Comparison of ENCODE assay signal across 9 cellular contexts in the genomic region with DNA sequence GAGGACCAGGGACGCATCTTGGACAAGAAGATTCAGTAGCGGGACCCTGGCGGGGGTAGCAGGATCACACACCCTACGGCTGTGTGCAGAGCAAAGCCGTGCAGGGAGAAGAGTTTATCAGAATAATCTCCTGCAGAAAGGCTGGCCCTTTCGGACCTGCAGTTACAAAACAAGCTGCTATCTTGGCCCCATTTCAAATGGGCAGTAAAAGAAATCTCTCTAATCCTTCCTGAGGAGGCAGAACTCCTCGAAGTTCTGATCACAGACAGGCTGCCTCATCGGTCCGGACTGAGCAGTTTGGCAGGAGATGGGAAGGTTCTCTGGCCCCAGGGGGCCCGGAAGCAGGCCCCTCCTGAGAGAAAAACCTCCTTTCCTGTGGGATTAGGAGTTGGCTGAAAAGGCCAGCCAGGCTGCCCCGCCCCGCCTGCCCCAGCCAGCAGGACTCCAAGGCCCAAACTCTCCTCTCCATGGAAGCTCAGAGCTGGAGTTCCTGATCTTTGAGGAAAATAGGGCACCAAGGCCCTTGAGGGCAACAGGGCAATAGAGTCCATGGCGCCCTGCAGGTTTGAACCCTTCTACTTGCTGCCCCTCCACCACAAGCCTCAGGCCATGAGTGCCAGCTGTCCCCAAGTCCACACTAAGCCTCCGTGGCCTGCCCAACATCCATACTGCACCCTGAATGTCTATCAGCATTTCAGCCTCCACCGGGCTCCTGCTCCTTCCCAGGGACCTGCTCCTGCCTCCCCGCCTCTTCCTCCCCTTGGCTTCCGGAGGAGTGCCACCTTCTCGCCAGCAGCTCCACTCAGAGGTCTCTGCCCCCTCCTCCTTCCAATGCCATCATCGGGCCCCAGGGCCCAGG.
DNase-seq lines count a peak whose midpoint lies in the region; ATAC-seq and TF ChIP-seq lines count a peak whose summit lies in the region.
"Had no signal": no experiment of that assay in that cellular context is flagged by ENCODE, and none has a peak within 500 bp of the region (broad histone marks: within the 10 kb centered on the region; RNA-seq: fewer than 3 reads in every experiment).

No MANE protein-coding gene starts in this region.

- H3K27me3 ChIP-seq in RWPE2 (ENCODE audit: insufficient read depth, poor library complexity, severe bottlenecking) (no peaks in the 10 kb centered on the region), prostate gland (replicated peaks; ENCODE audit: insufficient read depth) (no peaks in the 10 kb centered on the region)

- WGBS in prostate gland = 44% methylated on average over 19 of the region's 19 CpGs

- no peak for TF ChIP-seq POLR2A in prostate gland (IDR thresholded peaks at IDR 0.05)

- TF ChIP-seq CTCF in RWPE2 (IDR thresholded peaks at IDR 0.05; ENCODE audit: poor library complexity, severe bottlenecking) = no peak
- TF ChIP-seq CTCF in prostate gland (IDR thresholded peaks at IDR 0.05) = no peak

- H3K4me1 ChIP-seq in RWPE2 (ENCODE audit: insufficient read depth, poor library complexity, severe bottlenecking) = peaks cover 16% of the 10 kb centered on the region
- peaks cover 24% of the 10 kb centered on the region for H3K4me1 ChIP-seq in prostate gland (replicated peaks)

- intact Hi-C loops in prostate gland (cut with DNase I) = no loop called here

- H3K27ac ChIP-seq in RWPE2 (ENCODE audit: poor library complexity, severe bottlenecking) (no peak overlapping the region), prostate gland (peak overlapping the region; percentile 9 to 31)

- H3K36me3 ChIP-seq in RWPE2 (ENCODE audit: low read depth) (no peaks in the 10 kb centered on the region), prostate gland (no peaks in the 10 kb centered on the region)

- DNase-seq in GM04504 (ENCODE audit: low read depth) = peak; percentile 54
- peak; percentile 75 for DNase-seq in RWPE2 (ENCODE audit: low spot score)
- DNase-seq in fibroblast of peridontal ligament (ENCODE audit: extremely low read depth) = peak; percentile 66
- peak; percentile 41 for DNase-seq in prostate gland (ENCODE audit: low spot score)
- DNase-seq in NCI-H510A (lab: John Stamatoyannopoulos, UW) = no peak
- no peak for DNase-seq in NCI-H2029 (lab: John Stamatoyannopoulos, UW)
- DNase-seq in kidney glomerular epithelial cell (lab: John Stamatoyannopoulos, UW) = no peak
- DNase-seq: NCI-H187 had no signal

- H3K4me3 ChIP-seq in RWPE2 (ENCODE audit: severe bottlenecking) = no peak overlapping the region
- H3K4me3 ChIP-seq in prostate gland = no peak overlapping the region

- H3K9me3 ChIP-seq in RWPE2 (ENCODE audit: severe bottlenecking) = no peaks in the 10 kb centered on the region
- H3K9me3 ChIP-seq in prostate gland = no peaks in the 10 kb centered on the region

- ATAC-seq in RWPE2 (ENCODE audit: low read depth) (peak; percentile 17; the same call in 2 of the 3 replicates), GM21717 (IDR thresholded peaks at IDR 0.05; ENCODE audit: unreplicated experiment) (no peak)

Comparison
In these comparisons a context has a peak if more than half of its experiments do, and no peak if none do; other contexts are left out.
1. DNase-seq: peak in GM04504 (single experiment), RWPE2 (single experiment), fibroblast of peridontal ligament (single experiment) and prostate gland (single experiment); none in NCI-H510A (single experiment), NCI-H2029 (single experiment) and kidney glomerular epithelial cell (single experiment).